In genomic region chr1:12059722-12060464, GRCh38 we compare ENCODE assay signal across 13 cellular contexts. TPM values are rescaled to one million over a fixed set of nuclear protein-coding genes. Genes with fewer than 3 reads are reported as not detected.
DNase-seq lines count a peak whose midpoint lies in the region; ATAC-seq, FAIRE-seq and TF ChIP-seq lines count a peak whose summit lies in the region.
"Had no signal": no experiment of that assay in that cellular context is flagged by ENCODE, and none has a peak within 500 bp of the region (broad histone marks: within the 10 kb centered on the region; RNA-seq: fewer than 3 reads in every experiment).

No MANE protein-coding gene starts in this region.

- H4K20me1 ChIP-seq in Karpas-422 (ENCODE audit: insufficient read depth, low read depth, low read length): no peaks in the 10 kb centered on the region

- H3K4me1 Mint-ChIP-seq in activated naive CD8-positive, alpha-beta T cell treated with anti-CD3 and anti-CD28 coated beads, Interleukin-2, amount 50 U/mL, for 24 hours: peaks cover 68% of the 10 kb centered on the region

- FAIRE-seq in GM12892 (lab: Jason Lieb, UNC): peak; percentile 97

- no peak overlapping the region for H2AFZ ChIP-seq in Karpas-422 (ENCODE audit: low read length)

- H3K36me3 Mint-ChIP-seq in activated naive CD8-positive, alpha-beta T cell treated with anti-CD3 and anti-CD28 coated beads, Interleukin-2, amount 50 U/mL, for 24 hours (ENCODE audit: low read depth): no peaks in the 10 kb centered on the region

- H3K9me2 ChIP-seq in Karpas-422 (replicated peaks; ENCODE audit: insufficient read depth, low read length): no peaks in the 10 kb centered on the region

- H3K36me3 ChIP-seq in Karpas-422 (ENCODE audit: insufficient read depth, low read length): no peaks in the 10 kb centered on the region
- H3K36me3 ChIP-seq: esophagus muscularis mucosa had no signal

- no peak overlapping the region for H3K9ac ChIP-seq in Karpas-422 (ENCODE audit: low read length)

- no peaks in the 10 kb centered on the region for H3K4me1 ChIP-seq in Karpas-422 (ENCODE audit: low read length)

- H3K4me3 ChIP-seq in Karpas-422 (ENCODE audit: low read length): no peak overlapping the region
- H3K4me3 ChIP-seq: esophagus muscularis mucosa had no signal

- H3K9me3 Mint-ChIP-seq in activated naive CD8-positive, alpha-beta T cell treated with anti-CD3 and anti-CD28 coated beads, Interleukin-2, amount 50 U/mL, for 24 hours: no peaks in the 10 kb centered on the region

- H3K4me2 ChIP-seq in Karpas-422 (ENCODE audit: low read depth, low read length, poor library complexity, severe bottlenecking): no peak overlapping the region

- peak; percentile 29 for DNase-seq in ELR (ENCODE audit: low read depth)
- DNase-seq in GM12892 (ENCODE audit: insufficient read length): no peak
- peak; percentile 43 for DNase-seq in Karpas-422
- peak; percentile 45 for DNase-seq in activated naive CD8-positive, alpha-beta T cell treated with anti-CD3 and anti-CD28 coated beads, Interleukin-2, amount 50 U/mL, for 24 hours
- DNase-seq in NCI-H1694 treated with DMSO at 0.1 percent for 48 hours (lab: John Stamatoyannopoulos, UW): no peak
- no peak for DNase-seq in GOT3 (lab: John Stamatoyannopoulos, UW)
- DNase-seq in GF-D8 (lab: John Stamatoyannopoulos, UW): no peak
- DNase-seq: activated CD4-positive, CD25-positive, alpha-beta regulatory T cell; OCI-M1; substantia nigra had no signal

- 0 out of 2 replicates have a peak, but pooled peaks have one; percentile 19 for TF ChIP-seq POLR2A in GM12892 (IDR thresholded peaks at IDR 0.05; ENCODE audit: low read depth, low read length)

- H3K27me3 Mint-ChIP-seq in activated naive CD8-positive, alpha-beta T cell treated with anti-CD3 and anti-CD28 coated beads, Interleukin-2, amount 50 U/mL, for 24 hours: peaks cover 40% of the 10 kb centered on the region

- no peak overlapping the region for H3K27ac ChIP-seq in Karpas-422 (ENCODE audit: low read length)
- H3K27ac ChIP-seq: esophagus muscularis mucosa had no signal

- peak; percentile 75 for ATAC-seq in activated naive CD8-positive, alpha-beta T cell treated with anti-CD3 and anti-CD28 coated beads, Interleukin-2, amount 50 U/mL, for 24 hours
- ATAC-seq: left lobe of liver, right cardiac atrium had no signal

- H3K9me3 ChIP-seq in Karpas-422 (ENCODE audit: low read length): no peaks in the 10 kb centered on the region

- H3K79me2 ChIP-seq in Karpas-422 (ENCODE audit: low read length): no peaks in the 10 kb centered on the region

- H3K27me3 ChIP-seq in Karpas-422 (ENCODE audit: low read length): no peaks in the 10 kb centered on the region

- peak overlapping the region; percentile 64 for H3K27ac Mint-ChIP-seq in activated naive CD8-positive, alpha-beta T cell treated with anti-CD3 and anti-CD28 coated beads, Interleukin-2, amount 50 U/mL, for 24 hours

- H3K4me3 Mint-ChIP-seq in activated naive CD8-positive, alpha-beta T cell treated with anti-CD3 and anti-CD28 coated beads, Interleukin-2, amount 50 U/mL, for 24 hours: peak overlapping the region; percentile 52

RNA-seq across cellular contexts. Expression of gene TNFRSF8, which starts 3.2 kb away (rescaled TPM):
- polyA plus RNA-seq in GM12892 (2012; ENCODE audit: missing spikeins): 45.9 TPM
- not detected in 2 replicates for total RNA-seq in Karpas-422 (2014; rRNA removed; shearing (Covaris generic); ENCODE audit: low replicate concordance)

RNA-seq across cellular contexts. Expression of gene MIIP, which starts 40.6 kb away (rescaled TPM):
- polyA plus RNA-seq in GM12892 (2012; ENCODE audit: missing spikeins): 24.8 TPM
- 33.8 and 66.1 TPM in 2 replicates for total RNA-seq in Karpas-422 (2014; rRNA removed; shearing (Covaris generic); ENCODE audit: low replicate concordance)

Comparison
In these comparisons a context has a peak if more than half of its experiments do, and no peak if none do; other contexts are left out.
1. DNase-seq: peak in ELR (single experiment), Karpas-422 (single experiment) and activated naive CD8-positive, alpha-beta T cell treated with anti-CD3 and anti-CD28 coated beads, Interleukin-2, amount 50 U/mL, for 24 hours (single experiment); none in GM12892 (single experiment), NCI-H1694 treated with DMSO at 0.1 percent for 48 hours (single experiment), GOT3 (single experiment) and GF-D8 (single experiment).